In the genomic region with DNA sequence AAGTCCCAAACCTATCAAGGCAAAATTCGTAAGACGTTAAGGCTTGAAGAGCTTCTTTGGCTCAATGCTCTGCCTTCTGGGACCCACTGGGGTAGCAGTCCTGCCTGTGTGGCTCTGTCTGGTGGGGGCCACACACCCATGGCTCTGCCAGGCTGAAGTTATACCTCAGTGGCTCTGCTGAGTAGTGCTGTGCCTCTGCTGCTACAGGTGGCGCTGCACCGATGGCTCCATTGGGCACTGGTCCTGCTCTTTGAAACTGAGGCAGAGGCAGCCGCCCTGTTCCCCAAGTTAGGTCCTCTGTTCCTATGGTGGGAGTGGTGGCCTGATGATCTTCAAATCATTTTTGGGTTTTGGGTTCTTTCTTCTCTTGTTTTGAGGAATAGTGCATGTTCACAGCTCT, we compare ENCODE assay signal across 18 cellular contexts.
"Had no signal": no experiment of that assay in that cellular context is flagged by ENCODE, and none has a peak within 500 bp of the region (broad histone marks: within the 10 kb centered on the region; RNA-seq: fewer than 3 reads in every experiment).

No MANE protein-coding gene starts in this region.

- DNase-seq: activated B cell treated with CpG ODN at 0.5 μM for 24 hours; activated CD4-positive, alpha-beta T cell treated with anti-CD3 and anti-CD28 coated beads, Interleukin-2, amount 10 ng/mL, durations not matched to agents 7 days and 5 days; activated naive CD4-positive, alpha-beta T cell; activated naive CD8-positive, alpha-beta T cell treated with anti-CD3 and anti-CD28 coated beads, Interleukin-2, amount 10 ng/mL, durations not matched to agents 7 days and 5 days; activated T-cell treated with anti-CD3 and anti-CD28 coated beads for 4 hours; cerebellar nuclear complex; effector memory CD8-positive, alpha-beta T cell; heart right ventricle; left ventricle myocardium inferior; mucosa of descending colon; naive thymus-derived CD4-positive, alpha-beta T cell; posterior cingulate gyrus; retina; T-helper 17 cell had no signal

- H3K4me1 ChIP-seq: breast epithelium, heart right ventricle, left ventricle myocardium inferior had no signal

- FAIRE-seq: frontal cortex had no signal

- H3K27me3 ChIP-seq: breast epithelium, heart right ventricle had no signal

- H3K9me3 ChIP-seq: breast epithelium, mucosa of descending colon, thoracic aorta had no signal

- H3K36me3 ChIP-seq: breast epithelium, heart right ventricle, left ventricle myocardium inferior, thoracic aorta had no signal

- H3K4me3 ChIP-seq: breast epithelium, heart right ventricle, left ventricle myocardium inferior, mucosa of descending colon, thoracic aorta had no signal

- H3K27ac ChIP-seq: breast epithelium, epithelial cell of prostate, heart right ventricle, left ventricle myocardium inferior, thoracic aorta had no signal
